8 cellular contexts compared by ENCODE assay signal in genomic region chr6:156687875-156688549, GRCh38.
A peak's percentile ranks its signal among the peaks of the same experiment; 100 is the strongest.
DNase-seq lines count a peak whose midpoint lies in the region; ATAC-seq and TF ChIP-seq lines count a peak whose summit lies in the region.

No MANE protein-coding gene starts in this region.

- H4K20me1 ChIP-seq in DND-41 (ENCODE audit: insufficient read depth, low read length): no peaks in the 10 kb centered on the region
- no peaks in the 10 kb centered on the region for H4K20me1 ChIP-seq in IMR-90 (ENCODE audit: insufficient read depth, low read length)

- TF ChIP-seq RAD21 in IMR-90 (IDR thresholded peaks at IDR 0.05; ENCODE audit: low read length): 0 out of 2 replicates have a peak, but pooled peaks have one; percentile 0

- H2AK5ac ChIP-seq in IMR-90 (ENCODE audit: low read depth, low read length) (no peak overlapping the region; the same call in 1 of the 2 replicates), neuronal stem cell (ENCODE audit: low read depth, low read length) (no peak overlapping the region)

- peak overlapping the region; percentile 16; the same call in 1 of the 2 replicates for H2BK120ac ChIP-seq in IMR-90 (ENCODE audit: low read depth, low read length)
- H2BK120ac ChIP-seq in neuronal stem cell (ENCODE audit: low read depth, low read length): no peak overlapping the region

- peak overlapping the region; percentile 21 for H2AK9ac ChIP-seq in IMR-90 (replicated peaks; ENCODE audit: low read depth, low read length, poor library complexity)

- H3K9me3 ChIP-seq in DND-41 (ENCODE audit: insufficient read depth, low read length, severe bottlenecking): no peaks in the 10 kb centered on the region
- H3K9me3 ChIP-seq in IMR-90 (ENCODE audit: control insufficient read depth, insufficient read depth, low read length): no peaks in the 10 kb centered on the region
- H3K9me3 ChIP-seq in neuronal stem cell (replicated peaks in 1 of 2; ENCODE audit: control insufficient read depth in 2 of 2, insufficient read depth in 1 of 2, low read depth in 1 of 2, low read length in 2 of 2): no peaks in the 10 kb centered on the region

- BruUV-seq in IMR-90 (replicated peaks; lab: Mats Ljungman, UMichigan): no TSS peak

- WGBS in IMR-90 (ENCODE audit: extremely low coverage in 2 of 2, insufficient read length in 1 of 2), 2 experiments: 15% methylated on average over 12 of the region's 20 CpGs; no CpG with 5 or more reads in 1 of the 2 experiments
- no CpG with 5 or more reads among the region's 20 CpGs for WGBS in neuronal stem cell (ENCODE audit: extremely low coverage in 2 of 2, insufficient read length in 2 of 2, insufficient replicate concordance in 1 of 2), 2 donors

- 0 out of 2 replicates have a peak overlapping the region, but pooled peaks have one; percentile 3 for H2BK20ac ChIP-seq in IMR-90 (ENCODE audit: low read depth, low read length)

- H3K23ac ChIP-seq in IMR-90 (ENCODE audit: low read depth, low read length) (peak overlapping the region; percentile 46), neuronal stem cell (ENCODE audit: low read depth, low read length, poor library complexity) (no peak overlapping the region)

- dilution Hi-C loops in IMR-90 (cut with HindIII; ENCODE audit: low sequenced_read_pairs, unreplicated experiment): no loop called here

- peak overlapping the region; percentile 82 for H4K91ac ChIP-seq in IMR-90 (ENCODE audit: insufficient read depth, low read depth, low read length)
- H4K91ac ChIP-seq in neuronal stem cell (ENCODE audit: low read depth, low read length, poor library complexity): no peak overlapping the region

- H3K9me3 Mint-ChIP-seq in activated T-cell treated with anti-CD3 and anti-CD28 coated beads, Interleukin-2, amount 50 U/mL, for 72 hours: no peaks in the 10 kb centered on the region

- TF ChIP-seq CTCF in DND-41 (IDR thresholded peaks at IDR 0.05; ENCODE audit: borderline replicate concordance, extremely low read depth, low read length, poor library complexity, severe bottlenecking): no peak
- no peak for TF ChIP-seq CTCF in IMR-90 (conservative IDR thresholded peaks at IDR 0.05; ENCODE audit: low read depth, low read length)

- in situ Hi-C loops in IMR-90 (cut with MboI; ENCODE audit: low sequenced_read_pairs): loop anchor here (25.0 kb wide), 1 partner anchor 1351 kb away; no protein-coding TSS in a partner anchor

- H3K9ac ChIP-seq in DND-41 (ENCODE audit: low read depth, low read length) (peak overlapping the region; percentile 97), IMR-90 (ENCODE audit: low read depth, low read length) (peak overlapping the region; percentile 86), neuronal stem cell (ENCODE audit: low read depth, low read length, poor library complexity) (no peak overlapping the region)

- peaks cover 43% of the 10 kb centered on the region for H3K4me1 Mint-ChIP-seq in activated T-cell treated with anti-CD3 and anti-CD28 coated beads, Interleukin-2, amount 50 U/mL, for 72 hours (ENCODE audit: low read depth)

- peaks cover 21% of the 10 kb centered on the region for H3K4me1 ChIP-seq in DND-41 (ENCODE audit: insufficient read depth, low read length)
- H3K4me1 ChIP-seq in IMR-90 (ENCODE audit: control insufficient read depth, insufficient read depth, low read length): no peaks in the 10 kb centered on the region
- H3K4me1 ChIP-seq in neuronal stem cell (ENCODE audit: control insufficient read depth in 2 of 2, insufficient read depth in 1 of 2, low read depth in 1 of 2, low read length in 2 of 2): peaks cover 2 to 3% of the 10 kb centered on the region in 2 donors

- no peak overlapping the region for H2BK12ac ChIP-seq in neuronal stem cell (ENCODE audit: low read length)

- peak overlapping the region; percentile 78 for H3K4ac ChIP-seq in IMR-90 (ENCODE audit: low read depth, low read length)
- H3K4ac ChIP-seq in neuronal stem cell (ENCODE audit: low read length): no peak overlapping the region

- H3K79me2 ChIP-seq in DND-41 (ENCODE audit: insufficient read depth, low read length): no peaks in the 10 kb centered on the region

- peak overlapping the region; percentile 79 for H3K4me3 Mint-ChIP-seq in activated T-cell treated with anti-CD3 and anti-CD28 coated beads, Interleukin-2, amount 50 U/mL, for 72 hours

- H3K14ac ChIP-seq in IMR-90 (replicated peaks; ENCODE audit: low read depth, low read length): peak overlapping the region; percentile 73
- no peak overlapping the region for H3K14ac ChIP-seq in neuronal stem cell (ENCODE audit: low read length)

- CTCF ChIA-PET in IMR-90 (lab: Yijun Ruan, JAX): interaction anchor here (0.6 kb wide), 1 partner anchor 108 kb away, joined by 3 read pairs; no protein-coding TSS in a partner anchor

- H3K79me1 ChIP-seq in IMR-90 (ENCODE audit: low read depth in 1 of 2, low read length in 2 of 2): no peaks in the 10 kb centered on the region
- H3K79me1 ChIP-seq in neuronal stem cell (ENCODE audit: low read depth, low read length): no peaks in the 10 kb centered on the region

- H3K56ac ChIP-seq in IMR-90 (ENCODE audit: extremely low read depth, insufficient read depth, low read length): peak overlapping the region; percentile 27

- POLR2A ChIA-PET in IMR-90 (lab: Charles Lee; ENCODE audit: unreplicated experiment): no interaction called here

- H3K4me2 ChIP-seq in DND-41 (ENCODE audit: insufficient read depth, low read length): peak overlapping the region; percentile 76
- peak overlapping the region; percentile 74 for H3K4me2 ChIP-seq in IMR-90 (ENCODE audit: low read depth, low read length)
- H3K4me2 ChIP-seq in neuronal stem cell (ENCODE audit: insufficient read depth, low read length, poor library complexity, severe bottlenecking): peak overlapping the region; percentile 75

- H4K5ac ChIP-seq in IMR-90 (ENCODE audit: low read depth, low read length): peak overlapping the region; percentile 60

- peak overlapping the region; percentile 58 for H3K27ac Mint-ChIP-seq in activated T-cell treated with anti-CD3 and anti-CD28 coated beads, Interleukin-2, amount 50 U/mL, for 72 hours

- no peak for TF ChIP-seq POLR2A in IMR-90 (IDR thresholded peaks at IDR 0.05; ENCODE audit: low read depth, low read length)

- peak overlapping the region; percentile 69 for H2BK5ac ChIP-seq in IMR-90 (ENCODE audit: low read depth, low read length, poor library complexity, severe bottlenecking)
- H2BK5ac ChIP-seq in neuronal stem cell (ENCODE audit: low read length): no peak overlapping the region

- intact Hi-C loops in IMR-90 (cut with micrococcal nuclease): loop anchor here (1.0 to 10.0 kb wide), 3 partner anchors 89 to 1361 kb away; partner anchors contain the start of gene ARID1B

- peak overlapping the region; percentile 65; the same call in 1 of the 2 replicates for H3K27ac ChIP-seq in DND-41 (ENCODE audit: low read length)
- peak overlapping the region; percentile 83 for H3K27ac ChIP-seq in IMR-90 (ENCODE audit: insufficient read depth, low read length)
- H3K27ac ChIP-seq in neuronal stem cell (replicated peaks; ENCODE audit: low read length): peak overlapping the region; percentile 60

- peak overlapping the region; percentile 40 to 61; a peak in 3 of 4 replicates for H3K4me3 ChIP-seq in DND-41 (ENCODE audit: low read depth in 1 of 2, low read length in 2 of 2)
- H3K4me3 ChIP-seq in IMR-90 (ENCODE audit: insufficient read depth, low read depth, low read length): peak overlapping the region; percentile 74
- H3K4me3 ChIP-seq in neuronal stem cell (ENCODE audit: low read length in 2 of 2): peak overlapping the region; percentile 63 to 81

- H2BK15ac ChIP-seq in IMR-90 (ENCODE audit: low read depth, low read length): peak overlapping the region; percentile 72; the same call in 2 of the 3 replicates
- H2BK15ac ChIP-seq in neuronal stem cell (ENCODE audit: low read length): no peak overlapping the region

- H3K18ac ChIP-seq in IMR-90 (ENCODE audit: low read depth, low read length) (peak overlapping the region; percentile 27; the same call in 1 of the 2 replicates), neuronal stem cell (ENCODE audit: low read length) (no peak overlapping the region)

- no peaks in the 10 kb centered on the region for H3K36me3 Mint-ChIP-seq in activated T-cell treated with anti-CD3 and anti-CD28 coated beads, Interleukin-2, amount 50 U/mL, for 72 hours (ENCODE audit: insufficient read depth in 2 of 2)

- H3K36me3 ChIP-seq in DND-41 (ENCODE audit: insufficient read depth, low read length): no peaks in the 10 kb centered on the region
- H3K36me3 ChIP-seq in IMR-90 (ENCODE audit: control insufficient read depth, insufficient read depth, low read length): no peaks in the 10 kb centered on the region
- no peaks in the 10 kb centered on the region for H3K36me3 ChIP-seq in neuronal stem cell (replicated peaks in 1 of 2; ENCODE audit: control insufficient read depth in 2 of 2, insufficient read depth in 2 of 2, low read length in 2 of 2)

- no peaks in the 10 kb centered on the region for H3K27me3 Mint-ChIP-seq in activated T-cell treated with anti-CD3 and anti-CD28 coated beads, Interleukin-2, amount 50 U/mL, for 72 hours (ENCODE audit: low read depth)

- H2AFZ ChIP-seq in DND-41 (ENCODE audit: low read depth, low read length): peak overlapping the region; percentile 93
- H2AFZ ChIP-seq in IMR-90 (replicated peaks; ENCODE audit: low read length, poor library complexity): peak overlapping the region; percentile 99
- H2AFZ ChIP-seq in neuronal stem cell (ENCODE audit: low read length): peak overlapping the region; percentile 99

- peak overlapping the region; percentile 84 to 97 for H4K8ac ChIP-seq in IMR-90 (ENCODE audit: low read depth in 2 of 2, low read length in 2 of 2)
- no peak overlapping the region for H4K8ac ChIP-seq in neuronal stem cell (ENCODE audit: low read depth, low read length)

- no peak for ATAC-seq in DND-41 (ENCODE audit: insufficient read depth, low read depth)
- ATAC-seq in IMR-90 (ENCODE audit: low read depth): no peak
- no peak for ATAC-seq in activated T-cell treated with anti-CD3 and anti-CD28 coated beads, Interleukin-2, amount 50 U/mL, for 72 hours (replicated peaks in 1 of 2)
- ATAC-seq in GM19395 (IDR thresholded peaks at IDR 0.05; ENCODE audit: unreplicated experiment): no peak

- H3K9me1 ChIP-seq in IMR-90 (ENCODE audit: insufficient read depth, low read length): peaks cover 5% of the 10 kb centered on the region; the same call in 1 of the 2 replicates

- no peak for DNase-seq in DND-41
- peak; percentile 14 for DNase-seq in IMR-90
- DNase-seq in activated T-cell treated with anti-CD3 and anti-CD28 coated beads, Interleukin-2, amount 50 U/mL, for 72 hours: peak in 1 of 2 donors; percentile 4
- DNase-seq in glomerular visceral epithelial cell (ENCODE audit: extremely low spot score): peak; percentile 15
- DNase-seq in neuronal stem cell (ENCODE audit: low spot score): peak; percentile 23
- no peak for DNase-seq in RKO (ENCODE audit: low spot score)
- DNase-seq in NCI-H2171 (lab: John Stamatoyannopoulos, UW): no peak

- H3K27me3 ChIP-seq in DND-41 (ENCODE audit: insufficient read depth, low read length, poor library complexity): no peaks in the 10 kb centered on the region
- no peaks in the 10 kb centered on the region for H3K27me3 ChIP-seq in IMR-90 (ENCODE audit: control insufficient read depth, insufficient read depth, low read length)
- peaks cover 0 to 27% (median 0%) of the 10 kb centered on the region in 3 experiments for H3K27me3 ChIP-seq in neuronal stem cell (ENCODE audit: control insufficient read depth in 3 of 3, insufficient read depth in 3 of 3, low read depth in 1 of 3, low read length in 3 of 3)

TF ChIP-seq in IMR-90, 13 proteins besides CTCF, POLR2A, EP300 and RAD21 (continues in another document):
- TF ChIP-seq BHLHE40 (IDR thresholded peaks at IDR 0.05; ENCODE audit: low read depth, low read length): no peak

Comparison
In these comparisons a context has a peak if more than half of its experiments do, and no peak if none do; other contexts are left out.
1. DNase-seq: peak in IMR-90 (single experiment), glomerular visceral epithelial cell (single experiment) and neuronal stem cell (single experiment); none in DND-41 (single experiment), RKO (single experiment) and NCI-H2171 (single experiment).
2. Peak in every context shown above with its lines, with median percentiles within 50 percentile points of each other: H2AFZ ChIP-seq, H3K27ac ChIP-seq, H3K4me2 ChIP-seq and H3K4me3 ChIP-seq.